In the genomic region with DNA sequence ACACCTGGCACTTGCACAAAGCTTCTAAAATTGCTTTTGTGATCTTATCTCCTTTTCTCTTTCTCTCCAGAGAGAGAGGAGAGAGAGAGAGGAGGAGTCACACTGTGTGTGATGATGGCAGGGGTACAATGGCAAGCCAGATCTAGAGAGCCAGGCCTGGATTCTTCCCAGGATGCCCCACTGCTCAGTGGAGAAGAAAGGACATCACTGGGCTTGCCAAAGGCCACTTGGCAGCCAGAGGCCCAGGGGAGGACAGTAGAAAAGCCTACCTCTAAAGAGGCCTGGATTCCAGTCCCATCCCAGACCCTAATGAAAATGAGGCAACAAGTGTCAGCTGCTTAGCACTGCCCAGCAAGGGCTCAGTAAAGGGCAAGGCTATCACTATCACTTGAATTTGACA, we compare ENCODE assay signal across 18 cellular contexts. TPM values are rescaled to one million over a fixed set of nuclear protein-coding genes. Genes with fewer than 3 reads are reported as not detected.
DNase-seq lines count a peak whose midpoint lies in the region; ATAC-seq and TF ChIP-seq lines count a peak whose summit lies in the region.
"Had no signal": no experiment of that assay in that cellular context is flagged by ENCODE, and none has a peak within 500 bp of the region (broad histone marks: within the 10 kb centered on the region; RNA-seq: fewer than 3 reads in every experiment).

No MANE protein-coding gene starts in this region.

- H2AFZ ChIP-seq in SU-DHL-6 (ENCODE audit: low read depth, low read length, severe bottlenecking) = no peak overlapping the region
- H2AFZ ChIP-seq: GM23248 had no signal

- H3K4me3 ChIP-seq in SU-DHL-6 (ENCODE audit: insufficient read depth, low read length, poor library complexity, severe bottlenecking) = no peak overlapping the region
- H3K4me3 ChIP-seq in vagina = no peak overlapping the region
- no peak overlapping the region for H3K4me3 ChIP-seq in Peyer's patch
- H3K4me3 ChIP-seq in upper lobe of right lung = no peak overlapping the region
- H3K4me3 ChIP-seq: GM23248, left lung, testis had no signal

- no peaks in the 10 kb centered on the region for H4K20me1 ChIP-seq in SU-DHL-6 (ENCODE audit: low read depth, low read length)

- peaks cover 9% of the 10 kb centered on the region; the same call in 1 of the 2 replicates for H3K36me3 ChIP-seq in SU-DHL-6 (ENCODE audit: low read length)
- peaks cover 0 to 61% of the 10 kb centered on the region in 2 donors for H3K36me3 ChIP-seq in vagina
- peaks cover 0 to 85% (median 0%) of the 10 kb centered on the region in 3 donors for H3K36me3 ChIP-seq in Peyer's patch
- H3K36me3 ChIP-seq in upper lobe of right lung = peaks cover 89% of the 10 kb centered on the region

- no peak for DNase-seq in activated naive CD4-positive, alpha-beta T cell treated with anti-CD3 and anti-CD28 coated beads, Interleukin-2, amount 10 ng/mL, durations not matched to agents 7 days and 5 days
- no peak for DNase-seq in activated naive CD4-positive, alpha-beta T cell treated with Interleukin-2 at 50 U/mL for 16 hours
- peak; percentile 14 to 60 for DNase-seq in vagina (ENCODE audit: extremely low spot score in 2 of 2)
- no peak for DNase-seq in Peyer's patch
- DNase-seq in upper lobe of right lung = no peak
- DNase-seq in NCI-H526 (lab: John Stamatoyannopoulos, UW) = no peak
- DNase-seq: 8988T; activated CD4-positive, alpha-beta T cell treated with anti-CD3 and anti-CD28 coated beads, Interleukin-2, amount 10 ng/mL, durations not matched to agents 7 days and 5 days; DMS79 treated with DMSO at 0.1 percent for 48 hours; GM23248; left lung; NK-92 treated with Interleukin-12 subunit alpha and Interleukin-12 subunit beta, amount 100 ng/mL, for 24 hours; SHP77 treated with DMSO at 0.1 percent for 48 hours; testis had no signal

- H3F3A ChIP-seq in SU-DHL-6 (ENCODE audit: insufficient read depth) = peaks cover 17% of the 10 kb centered on the region; the same call in 1 of the 2 replicates

- no peak overlapping the region for H3K4me2 ChIP-seq in SU-DHL-6 (ENCODE audit: low read depth, low read length, poor library complexity, severe bottlenecking)

- peaks cover 62% of the 10 kb centered on the region for H3K36me3 Mint-ChIP-seq in activated naive CD4-positive, alpha-beta T cell treated with anti-CD3 and anti-CD28 coated beads, Interleukin-2, amount 10 ng/mL, durations not matched to agents 7 days and 5 days

- H3K27ac ChIP-seq in SU-DHL-6 (ENCODE audit: low read depth, low read length) (peak overlapping the region; percentile 86; the same call in 1 of the 2 replicates), vagina (no peak overlapping the region), Peyer's patch (no peak overlapping the region), upper lobe of right lung (no peak overlapping the region)
- H3K27ac ChIP-seq: C4-2B, GM23248, left lung, testis had no signal

- H3K9ac ChIP-seq in SU-DHL-6 (ENCODE audit: low read length) = no peak overlapping the region
- H3K9ac ChIP-seq: GM23248 had no signal

- ATAC-seq in HG02885 (IDR thresholded peaks at IDR 0.05; ENCODE audit: poor library complexity, unreplicated experiment) = peak; percentile 29
- no peak for ATAC-seq in upper lobe of right lung
- ATAC-seq: left lung had no signal

- intact Hi-C loops in vagina (cut with DNase I) = no loop called here
- intact Hi-C loops in upper lobe of right lung (cut with DNase I) = loop anchor here (10.0 kb wide), 1 partner anchor 103 kb away; no protein-coding TSS in a partner anchor

- peak overlapping the region; percentile 28 for H3K27ac Mint-ChIP-seq in activated naive CD4-positive, alpha-beta T cell treated with anti-CD3 and anti-CD28 coated beads, Interleukin-2, amount 10 ng/mL, durations not matched to agents 7 days and 5 days
- H3K27ac Mint-ChIP-seq: activated CD4-positive, alpha-beta T cell treated with anti-CD3 and anti-CD28 coated beads, Interleukin-2, amount 10 ng/mL, durations not matched to agents 7 days and 5 days; dendritic cell treated with granulocyte-macrophage colony-stimulating factor and Interleukin-4, amounts not matched to agents 40 ng/mL and 50 ng/mL, for 4 days had no signal

- CTCF ChIA-PET in activated naive CD4-positive, alpha-beta T cell treated with anti-CD3 and anti-CD28 coated beads, Interleukin-2, amount 10 ng/mL, durations not matched to agents 7 days and 5 days (lab: Charles Lee) = interaction anchor here (0.6 to 3.9 kb wide), 6 partner anchors 14 to 357 kb away, joined by 3 to 26 read pairs (median 4); no protein-coding TSS in a partner anchor

- no peaks in the 10 kb centered on the region for H3K27me3 Mint-ChIP-seq in activated naive CD4-positive, alpha-beta T cell treated with anti-CD3 and anti-CD28 coated beads, Interleukin-2, amount 10 ng/mL, durations not matched to agents 7 days and 5 days
- H3K27me3 Mint-ChIP-seq: activated CD4-positive, alpha-beta T cell treated with anti-CD3 and anti-CD28 coated beads, Interleukin-2, amount 10 ng/mL, durations not matched to agents 7 days and 5 days; dendritic cell treated with granulocyte-macrophage colony-stimulating factor and Interleukin-4, amounts not matched to agents 40 ng/mL and 50 ng/mL, for 4 days had no signal

- H3K9me3 ChIP-seq in SU-DHL-6 (ENCODE audit: insufficient read depth, low read length) (no peaks in the 10 kb centered on the region), vagina (no peaks in the 10 kb centered on the region), Peyer's patch (no peaks in the 10 kb centered on the region), upper lobe of right lung (no peaks in the 10 kb centered on the region)
- H3K9me3 ChIP-seq: left lung, testis had no signal

- TF ChIP-seq POLR2A in vagina (IDR thresholded peaks at IDR 0.05) (no peak), Peyer's patch (IDR thresholded peaks at IDR 0.05) (no peak)

- TF ChIP-seq CTCF in SU-DHL-6 (IDR thresholded peaks at IDR 0.05; ENCODE audit: insufficient read depth, low read length, poor library complexity, severe bottlenecking) (no peak), vagina (IDR thresholded peaks at IDR 0.05) (no peak), Peyer's patch (IDR thresholded peaks at IDR 0.05) (no peak), upper lobe of right lung (IDR thresholded peaks at IDR 0.05) (no peak)

- no peaks in the 10 kb centered on the region for H3K9me2 ChIP-seq in SU-DHL-6 (replicated peaks; ENCODE audit: insufficient read depth, low read length)

- no peaks in the 10 kb centered on the region for H3K27me3 ChIP-seq in SU-DHL-6 (ENCODE audit: low read length)
- H3K27me3 ChIP-seq in vagina = no peaks in the 10 kb centered on the region
- no peaks in the 10 kb centered on the region for H3K27me3 ChIP-seq in Peyer's patch
- H3K27me3 ChIP-seq in upper lobe of right lung = no peaks in the 10 kb centered on the region
- H3K27me3 ChIP-seq: left lung, testis had no signal

- H3K9me3 Mint-ChIP-seq in activated naive CD4-positive, alpha-beta T cell treated with anti-CD3 and anti-CD28 coated beads, Interleukin-2, amount 10 ng/mL, durations not matched to agents 7 days and 5 days = no peaks in the 10 kb centered on the region
- H3K9me3 Mint-ChIP-seq: activated CD4-positive, alpha-beta T cell treated with anti-CD3 and anti-CD28 coated beads, Interleukin-2, amount 10 ng/mL, durations not matched to agents 7 days and 5 days; dendritic cell treated with granulocyte-macrophage colony-stimulating factor and Interleukin-4, amounts not matched to agents 40 ng/mL and 50 ng/mL, for 4 days had no signal

- H3K4me1 Mint-ChIP-seq in activated naive CD4-positive, alpha-beta T cell treated with anti-CD3 and anti-CD28 coated beads, Interleukin-2, amount 10 ng/mL, durations not matched to agents 7 days and 5 days = peaks cover 7% of the 10 kb centered on the region

- H3K79me2 ChIP-seq in SU-DHL-6 (ENCODE audit: insufficient read depth, low read length) = no peaks in the 10 kb centered on the region

- no peaks in the 10 kb centered on the region for H3K4me1 ChIP-seq in vagina
- H3K4me1 ChIP-seq in Peyer's patch = peaks cover 0 to 6% (median 0%) of the 10 kb centered on the region in 4 donors
- peaks cover 12% of the 10 kb centered on the region for H3K4me1 ChIP-seq in upper lobe of right lung

- H3K4me3 Mint-ChIP-seq in activated naive CD4-positive, alpha-beta T cell treated with anti-CD3 and anti-CD28 coated beads, Interleukin-2, amount 10 ng/mL, durations not matched to agents 7 days and 5 days = no peak overlapping the region
- H3K4me3 Mint-ChIP-seq: activated CD4-positive, alpha-beta T cell treated with anti-CD3 and anti-CD28 coated beads, Interleukin-2, amount 10 ng/mL, durations not matched to agents 7 days and 5 days; dendritic cell treated with granulocyte-macrophage colony-stimulating factor and Interleukin-4, amounts not matched to agents 40 ng/mL and 50 ng/mL, for 4 days had no signal

RNA-seq across cellular contexts. Expression of a gene that starts 41.8 kb away (rescaled TPM):
- total RNA-seq in vagina (90.4 TPM), Peyer's patch (100 to 1,000 TPM; 148 to 295 (median 263) TPM), upper lobe of right lung (45.2 TPM)

Comparison
In these comparisons a context has a peak if more than half of its experiments do, and no peak if none do; other contexts are left out.
1. DNase-seq: peak in vagina (2 of 2); none in activated naive CD4-positive, alpha-beta T cell treated with anti-CD3 and anti-CD28 coated beads, Interleukin-2, amount 10 ng/mL, durations not matched to agents 7 days and 5 days (single experiment), activated naive CD4-positive, alpha-beta T cell treated with Interleukin-2 at 50 U/mL for 16 hours (single experiment), Peyer's patch (0 of 3), upper lobe of right lung (single experiment) and NCI-H526 (0 of 2).